ENCODE assay signal across 30 cellular contexts in genomic region chr1:43830802-43831201, GRCh38.
A peak's percentile ranks its signal among the peaks of the same experiment; 100 is the strongest.
DNase-seq lines count a peak whose midpoint lies in the region; ATAC-seq and TF ChIP-seq lines count a peak whose summit lies in the region.
"Had no signal": no experiment of that assay in that cellular context is flagged by ENCODE, and none has a peak within 500 bp of the region (broad histone marks: within the 10 kb centered on the region; RNA-seq: fewer than 3 reads in every experiment).

No MANE protein-coding gene starts in this region.

- no peak overlapping the region for H3K4me2 ChIP-seq in Karpas-422 (ENCODE audit: low read depth, low read length, poor library complexity, severe bottlenecking)

- DNase-seq in activated naive CD8-positive, alpha-beta T cell treated with anti-CD3 and anti-CD28 coated beads, Interleukin-2, amount 50 U/mL, for 24 hours, result no peak
- DNase-seq in activated naive CD8-positive, alpha-beta T cell treated with anti-CD3 and anti-CD28 coated beads for 36 hours, result no peak
- DNase-seq in Karpas-422, result no peak
- no peak for DNase-seq in Panc1 (ENCODE audit: low read depth, low spot score)
- no peak for DNase-seq in stimulated activated naive CD8-positive, alpha-beta T cell treated with anti-CD3 and anti-CD28 coated beads, Interleukin-15, amount 100 ng/mL, for 72 hours
- DNase-seq in effector memory CD4-positive, alpha-beta T cell, result no peak
- DNase-seq: activated CD4-positive, alpha-beta T cell treated with anti-CD3 and anti-CD28 coated beads for 1 hour; activated T-cell treated with anti-CD3 and anti-CD28 coated beads, Interleukin-2, amount 50 U/mL, for 1 hour; DND-41; esophagus squamous epithelium; foreskin melanocyte; HCEC 1CT; hippocampal formation; left cardiac atrium; NCI-H1436 treated with DMSO at 0.1 percent for 48 hours; NCI-H446; NCI-H774; pancreas; retina; small intestine; stimulated activated CD4-positive, alpha-beta T cell treated with anti-CD3 and anti-CD28 coated beads, Interleukin-1b, Interleukin-23, amount 100 ng/mL, for 48 hours; stimulated activated CD8-positive, alpha-beta memory T cell treated with anti-CD3 and anti-CD28 coated beads, Interleukin-4, amount 100 ng/mL, for 48 hours; substantia nigra; T-helper 2 cell had no signal

- peak overlapping the region; percentile 99 for H3K27ac ChIP-seq in Karpas-422 (ENCODE audit: low read length)
- peak overlapping the region; percentile 39; the same call in 1 of the 2 replicates for H3K27ac ChIP-seq in Panc1 (ENCODE audit: low read length)
- H3K27ac ChIP-seq in effector memory CD4-positive, alpha-beta T cell (ENCODE audit: insufficient read depth, low read length, poor library complexity, severe bottlenecking), result no peak overlapping the region
- H3K27ac ChIP-seq: esophagus squamous epithelium, pancreas had no signal

- no peaks in the 10 kb centered on the region for H3K9me2 ChIP-seq in Karpas-422 (replicated peaks; ENCODE audit: insufficient read depth, low read length)

- POLR2A ChIA-PET in Panc1 (lab: Charles Lee), result no interaction called here

- in situ Hi-C loops in Panc1 (cut with HindIII; ENCODE audit: low pct_unique_long_range_greater_than_20kb, low sequenced_read_pairs), result no loop called here

- CTCF ChIA-PET in Panc1 (lab: Charles Lee), result no interaction called here

- peaks cover 56% of the 10 kb centered on the region for H3K4me1 Mint-ChIP-seq in activated naive CD8-positive, alpha-beta T cell treated with anti-CD3 and anti-CD28 coated beads, Interleukin-2, amount 50 U/mL, for 24 hours
- peaks cover 55% of the 10 kb centered on the region for H3K4me1 Mint-ChIP-seq in activated naive CD8-positive, alpha-beta T cell treated with anti-CD3 and anti-CD28 coated beads for 36 hours
- peaks cover 57% of the 10 kb centered on the region for H3K4me1 Mint-ChIP-seq in stimulated activated naive CD8-positive, alpha-beta T cell treated with anti-CD3 and anti-CD28 coated beads, Interleukin-15, amount 100 ng/mL, for 72 hours

- no peaks in the 10 kb centered on the region for H4K20me1 ChIP-seq in Karpas-422 (ENCODE audit: insufficient read depth, low read depth, low read length)

- no peak for TF ChIP-seq CTCF in Panc1 (IDR thresholded peaks at IDR 0.05)

- peak overlapping the region; percentile 5 for H3K27ac Mint-ChIP-seq in activated naive CD8-positive, alpha-beta T cell treated with anti-CD3 and anti-CD28 coated beads, Interleukin-2, amount 50 U/mL, for 24 hours
- no peak overlapping the region for H3K27ac Mint-ChIP-seq in activated naive CD8-positive, alpha-beta T cell treated with anti-CD3 and anti-CD28 coated beads for 36 hours
- H3K27ac Mint-ChIP-seq in stimulated activated naive CD8-positive, alpha-beta T cell treated with anti-CD3 and anti-CD28 coated beads, Interleukin-15, amount 100 ng/mL, for 72 hours, result peak overlapping the region in 1 of 2 donors; percentile 14
- H3K27ac Mint-ChIP-seq: type B pancreatic cell had no signal

- H3K4me3 Mint-ChIP-seq in activated naive CD8-positive, alpha-beta T cell treated with anti-CD3 and anti-CD28 coated beads, Interleukin-2, amount 50 U/mL, for 24 hours, result no peak overlapping the region
- H3K4me3 Mint-ChIP-seq in activated naive CD8-positive, alpha-beta T cell treated with anti-CD3 and anti-CD28 coated beads for 36 hours, result no peak overlapping the region
- peak overlapping the region in 1 of 2 donors; percentile 79 for H3K4me3 Mint-ChIP-seq in stimulated activated naive CD8-positive, alpha-beta T cell treated with anti-CD3 and anti-CD28 coated beads, Interleukin-15, amount 100 ng/mL, for 72 hours
- H3K4me3 Mint-ChIP-seq: CD14-positive monocyte; central memory CD8-positive, alpha-beta T cell; dendritic cell treated with granulocyte-macrophage colony-stimulating factor and Interleukin-4, amounts not matched to agents 40 ng/mL and 50 ng/mL, for 4 days; type B pancreatic cell had no signal

- H3K27me3 Mint-ChIP-seq in activated naive CD8-positive, alpha-beta T cell treated with anti-CD3 and anti-CD28 coated beads, Interleukin-2, amount 50 U/mL, for 24 hours, result no peaks in the 10 kb centered on the region
- H3K27me3 Mint-ChIP-seq in activated naive CD8-positive, alpha-beta T cell treated with anti-CD3 and anti-CD28 coated beads for 36 hours, result no peaks in the 10 kb centered on the region
- no peaks in the 10 kb centered on the region for H3K27me3 Mint-ChIP-seq in stimulated activated naive CD8-positive, alpha-beta T cell treated with anti-CD3 and anti-CD28 coated beads, Interleukin-15, amount 100 ng/mL, for 72 hours
- H3K27me3 Mint-ChIP-seq: central memory CD8-positive, alpha-beta T cell; dendritic cell treated with granulocyte-macrophage colony-stimulating factor and Interleukin-4, amounts not matched to agents 40 ng/mL and 50 ng/mL, for 4 days; type B pancreatic cell had no signal

- H3K9me3 ChIP-seq in Karpas-422 (ENCODE audit: low read length) (no peaks in the 10 kb centered on the region), Panc1 (ENCODE audit: control insufficient read depth, insufficient read depth, low read depth, low read length) (no peaks in the 10 kb centered on the region)
- H3K9me3 ChIP-seq in effector memory CD4-positive, alpha-beta T cell (ENCODE audit: control insufficient read depth, low read length), result no peaks in the 10 kb centered on the region
- H3K9me3 ChIP-seq: esophagus squamous epithelium, pancreas had no signal

- intact Hi-C loops in Panc1 (cut with micrococcal nuclease; ENCODE audit: unreplicated experiment), result no loop called here

- H3K36me3 Mint-ChIP-seq in activated naive CD8-positive, alpha-beta T cell treated with anti-CD3 and anti-CD28 coated beads, Interleukin-2, amount 50 U/mL, for 24 hours (ENCODE audit: low read depth), result no peaks in the 10 kb centered on the region
- peaks cover 20% of the 10 kb centered on the region for H3K36me3 Mint-ChIP-seq in activated naive CD8-positive, alpha-beta T cell treated with anti-CD3 and anti-CD28 coated beads for 36 hours

- H2AFZ ChIP-seq in Karpas-422 (ENCODE audit: low read length), result no peak overlapping the region

- H3K4me3 ChIP-seq in Karpas-422 (ENCODE audit: low read length), result no peak overlapping the region
- H3K4me3 ChIP-seq in Panc1 (ENCODE audit: low read depth in 2 of 2, low read length in 2 of 2), result no peak overlapping the region
- H3K4me3 ChIP-seq in effector memory CD4-positive, alpha-beta T cell (ENCODE audit: insufficient read depth, low read depth, low read length, poor library complexity, severe bottlenecking), result no peak overlapping the region
- H3K4me3 ChIP-seq: esophagus squamous epithelium, pancreas had no signal

- peaks cover 57% of the 10 kb centered on the region for H3K4me1 ChIP-seq in Karpas-422 (ENCODE audit: low read length)
- H3K4me1 ChIP-seq in Panc1 (ENCODE audit: control insufficient read depth, insufficient read depth, low read length), result peaks cover 21% of the 10 kb centered on the region
- no peaks in the 10 kb centered on the region for H3K4me1 ChIP-seq in effector memory CD4-positive, alpha-beta T cell (ENCODE audit: control insufficient read depth, insufficient read depth, low read length, poor library complexity, severe bottlenecking)
- H3K4me1 ChIP-seq: pancreas had no signal

- H3K9me3 Mint-ChIP-seq in activated naive CD8-positive, alpha-beta T cell treated with anti-CD3 and anti-CD28 coated beads, Interleukin-2, amount 50 U/mL, for 24 hours, result no peaks in the 10 kb centered on the region
- no peaks in the 10 kb centered on the region for H3K9me3 Mint-ChIP-seq in activated naive CD8-positive, alpha-beta T cell treated with anti-CD3 and anti-CD28 coated beads for 36 hours
- H3K9me3 Mint-ChIP-seq in stimulated activated naive CD8-positive, alpha-beta T cell treated with anti-CD3 and anti-CD28 coated beads, Interleukin-15, amount 100 ng/mL, for 72 hours, result no peaks in the 10 kb centered on the region
- H3K9me3 Mint-ChIP-seq: CD14-positive monocyte; central memory CD8-positive, alpha-beta T cell; dendritic cell treated with granulocyte-macrophage colony-stimulating factor and Interleukin-4, amounts not matched to agents 40 ng/mL and 50 ng/mL, for 4 days; type B pancreatic cell had no signal

- H3K9ac ChIP-seq in Karpas-422 (ENCODE audit: low read length), result no peak overlapping the region

- H3K27me3 ChIP-seq in Karpas-422 (ENCODE audit: low read length) (no peaks in the 10 kb centered on the region), Panc1 (ENCODE audit: control insufficient read depth, insufficient read depth, low read length) (no peaks in the 10 kb centered on the region)
- no peaks in the 10 kb centered on the region for H3K27me3 ChIP-seq in effector memory CD4-positive, alpha-beta T cell (replicated peaks; ENCODE audit: control insufficient read depth, insufficient read depth, low read length, poor library complexity, severe bottlenecking)
- H3K27me3 ChIP-seq: esophagus squamous epithelium, pancreas had no signal

- no peaks in the 10 kb centered on the region for H3K36me3 ChIP-seq in Karpas-422 (ENCODE audit: insufficient read depth, low read length)
- H3K36me3 ChIP-seq in Panc1 (ENCODE audit: control insufficient read depth, insufficient read depth, low read length), result 0 out of 2 replicates have a peak, but pooled peaks cover 3% of the 10 kb centered on the region
- no peaks in the 10 kb centered on the region for H3K36me3 ChIP-seq in effector memory CD4-positive, alpha-beta T cell (ENCODE audit: control insufficient read depth, insufficient read depth, low read length)
- H3K36me3 ChIP-seq: esophagus squamous epithelium, pancreas had no signal

- peaks cover 3% of the 10 kb centered on the region; the same call in 1 of the 2 replicates for H3K79me2 ChIP-seq in Karpas-422 (ENCODE audit: low read length)

- BruUV-seq in Panc1 (replicated peaks; lab: Mats Ljungman, UMichigan), result no TSS peak

- ATAC-seq in activated naive CD8-positive, alpha-beta T cell treated with anti-CD3 and anti-CD28 coated beads, Interleukin-2, amount 50 U/mL, for 24 hours, result peak; percentile 17
- ATAC-seq in Panc1 (0 out of 2 replicates have a peak, but pooled peaks have one; percentile 43), HG03159 (IDR thresholded peaks at IDR 0.05; ENCODE audit: unreplicated experiment) (no peak), HG03432 (IDR thresholded peaks at IDR 0.05; ENCODE audit: unreplicated experiment) (no peak)
- ATAC-seq in stimulated activated naive CD8-positive, alpha-beta T cell treated with anti-CD3 and anti-CD28 coated beads, Interleukin-15, amount 100 ng/mL, for 72 hours, result peak; percentile 31
- ATAC-seq: left cardiac atrium, pancreas had no signal

Comparison
In these comparisons a context has a peak if more than half of its experiments do, and no peak if none do; other contexts are left out.
1. ATAC-seq: peak in activated naive CD8-positive, alpha-beta T cell treated with anti-CD3 and anti-CD28 coated beads, Interleukin-2, amount 50 U/mL, for 24 hours (single experiment), Panc1 (single experiment) and stimulated activated naive CD8-positive, alpha-beta T cell treated with anti-CD3 and anti-CD28 coated beads, Interleukin-15, amount 100 ng/mL, for 72 hours (single experiment); none in HG03159 (single experiment) and HG03432 (single experiment).